ENCODE assay signal across 8 cellular contexts in the genomic region with DNA sequence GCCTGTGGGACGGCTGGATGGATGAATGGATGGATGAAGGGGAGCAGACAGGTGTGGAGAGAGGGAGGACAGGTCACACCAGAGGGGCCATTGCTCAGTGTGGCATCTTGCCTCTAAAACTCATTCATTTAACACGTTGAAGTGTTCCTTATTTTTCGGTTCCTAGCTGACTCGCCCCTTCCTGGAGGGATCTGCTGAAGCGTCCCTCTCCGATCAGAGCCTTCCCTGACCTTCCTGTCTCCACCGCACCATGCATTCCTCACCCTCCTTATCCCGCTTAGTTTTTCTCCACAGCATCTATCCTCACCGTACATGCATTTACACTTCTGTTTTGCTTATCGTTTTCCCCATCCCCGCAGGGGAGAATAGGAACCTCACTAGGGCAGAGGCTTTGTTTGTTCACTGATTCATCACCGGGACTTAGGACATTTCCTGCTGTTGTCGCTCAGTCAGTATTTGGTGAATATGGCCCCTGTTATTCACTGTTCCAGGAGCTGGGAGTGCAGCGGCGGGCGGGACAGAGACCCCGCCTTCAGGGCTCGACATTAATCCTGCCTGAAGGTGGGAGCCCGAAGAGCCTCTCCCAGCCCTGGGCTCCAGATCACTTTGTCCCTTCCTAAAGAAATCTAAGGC. TPM values are rescaled to one million over a fixed set of nuclear protein-coding genes. Genes with fewer than 3 reads are reported as not detected.
DNase-seq lines count a peak whose midpoint lies in the region; ATAC-seq and TF ChIP-seq lines count a peak whose summit lies in the region.

No MANE protein-coding gene starts in this region.

- no peaks in the 10 kb centered on the region for H3K4me1 ChIP-seq in neural progenitor cell

- H3K36me3 Mint-ChIP-seq in activated T-cell treated with anti-CD3 and anti-CD28 coated beads, Interleukin-2, amount 50 U/mL, for 4 hours (ENCODE audit: insufficient read depth), result no peaks in the 10 kb centered on the region
- no peaks in the 10 kb centered on the region for H3K36me3 Mint-ChIP-seq in endothelial cell (ENCODE audit: low read depth, unreplicated experiment)
- H3K36me3 Mint-ChIP-seq in neural progenitor cell, result no peaks in the 10 kb centered on the region

- TF ChIP-seq CTCF in endothelial cell (IDR thresholded peaks at IDR 0.05; ENCODE audit: unreplicated experiment), result no peak
- TF ChIP-seq CTCF in neural progenitor cell (IDR thresholded peaks at IDR 0.05), result no peak

- H3K27ac Mint-ChIP-seq in endothelial cell (ENCODE audit: unreplicated experiment) (peak overlapping the region; percentile 84), neural progenitor cell (peak overlapping the region; percentile 7)

- H3K27me3 Mint-ChIP-seq in activated T-cell treated with anti-CD3 and anti-CD28 coated beads, Interleukin-2, amount 50 U/mL, for 4 hours (ENCODE audit: low read depth), result peaks cover 5% of the 10 kb centered on the region
- H3K27me3 Mint-ChIP-seq in endothelial cell (ENCODE audit: unreplicated experiment) (peaks cover 1% of the 10 kb centered on the region), neural progenitor cell (ENCODE audit: insufficient read depth, low read depth) (peaks cover 11% of the 10 kb centered on the region)

- H3K9me3 ChIP-seq in neural progenitor cell (ENCODE audit: low read depth), result no peaks in the 10 kb centered on the region

- H3K9ac ChIP-seq in neural progenitor cell, result no peak overlapping the region

- H4K20me1 ChIP-seq in neural progenitor cell (ENCODE audit: low read depth), result no peaks in the 10 kb centered on the region

- no peak overlapping the region for H3K27ac ChIP-seq in neural progenitor cell

- H3K79me2 ChIP-seq in neural progenitor cell (ENCODE audit: low read depth), result no peaks in the 10 kb centered on the region

- peak overlapping the region; percentile 86 for H3K4me2 ChIP-seq in neural progenitor cell

- peak; percentile 21 to 27 for ATAC-seq in activated T-cell treated with anti-CD3 and anti-CD28 coated beads, Interleukin-2, amount 50 U/mL, for 4 hours
- ATAC-seq in HG03060 (IDR thresholded peaks at IDR 0.05; ENCODE audit: low read depth, unreplicated experiment), result peak; percentile 11

- peaks cover 5% of the 10 kb centered on the region for H3K4me1 Mint-ChIP-seq in activated T-cell treated with anti-CD3 and anti-CD28 coated beads, Interleukin-2, amount 50 U/mL, for 4 hours (ENCODE audit: low read depth)
- H3K4me1 Mint-ChIP-seq in endothelial cell (ENCODE audit: unreplicated experiment) (peaks cover 6% of the 10 kb centered on the region), neural progenitor cell (peaks cover 5% of the 10 kb centered on the region)

- H3F3A ChIP-seq in neural progenitor cell (ENCODE audit: low read depth), result no peaks in the 10 kb centered on the region

- peaks cover 15% of the 10 kb centered on the region for H3K27me3 ChIP-seq in neural progenitor cell

- peak overlapping the region; percentile 80 for H3K4me3 Mint-ChIP-seq in activated T-cell treated with anti-CD3 and anti-CD28 coated beads, Interleukin-2, amount 50 U/mL, for 4 hours
- H3K4me3 Mint-ChIP-seq in endothelial cell (ENCODE audit: unreplicated experiment), result peak overlapping the region; percentile 90
- peak overlapping the region; percentile 89 for H3K4me3 Mint-ChIP-seq in neural progenitor cell

- no peaks in the 10 kb centered on the region for H3K36me3 ChIP-seq in neural progenitor cell

- DNase-seq in activated T-cell treated with anti-CD3 and anti-CD28 coated beads, Interleukin-2, amount 50 U/mL, for 4 hours, result no peak
- no peak for DNase-seq in activated T-cell treated with anti-CD3 and anti-CD28 coated beads, Interleukin-2, amount 50 U/mL, for 48 hours
- DNase-seq in SHP77 (lab: John Stamatoyannopoulos, UW) (peak; percentile 39 to 59), endothelial cell (ENCODE audit: low spot score) (no peak), neural progenitor cell (ENCODE audit: low spot score) (no peak), activated gamma-delta T cell treated with Interleukin-2 at 50 U/mL for 16 hours (no peak), NCI-H1436 (lab: John Stamatoyannopoulos, UW) (no peak)

- H3K4me3 ChIP-seq in neural progenitor cell, result peak overlapping the region; percentile 87

- H2AFZ ChIP-seq in neural progenitor cell (replicated peaks), result peak overlapping the region; percentile 85

- H3K9me3 Mint-ChIP-seq in activated T-cell treated with anti-CD3 and anti-CD28 coated beads, Interleukin-2, amount 50 U/mL, for 4 hours, result no peaks in the 10 kb centered on the region
- H3K9me3 Mint-ChIP-seq in endothelial cell (ENCODE audit: unreplicated experiment) (no peaks in the 10 kb centered on the region), neural progenitor cell (no peaks in the 10 kb centered on the region)

RNA-seq across cellular contexts. Expression of a gene that starts 32.0 kb away (rescaled TPM):
- total RNA-seq in activated T-cell treated with anti-CD3 and anti-CD28 coated beads, Interleukin-2, amount 50 U/mL, for 4 hours, result under 1 TPM in 1 of 3 donors, not detected in 2; 0.05 TPM
- 6.8 TPM for total RNA-seq in endothelial cell (ENCODE audit: unreplicated experiment)
- not detected in 2 replicates for total RNA-seq in neural progenitor cell (ENCODE audit: low replicate concordance)

RNA-seq across cellular contexts. Expression of a gene that starts 32.0 kb away (rescaled TPM):
- not detected for total RNA-seq in activated T-cell treated with anti-CD3 and anti-CD28 coated beads, Interleukin-2, amount 50 U/mL, for 4 hours
- total RNA-seq in endothelial cell (ENCODE audit: unreplicated experiment), result 13.2 TPM
- 0.09 TPM in 1 of 2 replicates, not detected in the other for total RNA-seq in neural progenitor cell (ENCODE audit: low replicate concordance)

Comparison
In these comparisons a context has a peak if more than half of its experiments do, and no peak if none do; other contexts are left out.
1. DNase-seq: peak in SHP77 (2 of 2); none in activated T-cell treated with anti-CD3 and anti-CD28 coated beads, Interleukin-2, amount 50 U/mL, for 4 hours (single experiment), activated T-cell treated with anti-CD3 and anti-CD28 coated beads, Interleukin-2, amount 50 U/mL, for 48 hours (0 of 2), endothelial cell (single experiment), neural progenitor cell (single experiment), activated gamma-delta T cell treated with Interleukin-2 at 50 U/mL for 16 hours (single experiment) and NCI-H1436 (single experiment).
2. RNA of a gene that starts 32.0 kb away (total RNA-seq): 13.2 TPM in endothelial cell (single experiment); 0.09 TPM in neural progenitor cell and not detected in activated T-cell treated with anti-CD3 and anti-CD28 coated beads, Interleukin-2, amount 50 U/mL, for 4 hours; every median in the first group is over 10 times any median in the second.
3. Peak in every context shown above with its lines, with median percentiles within 50 percentile points of each other: H3K4me3 Mint-ChIP-seq.